Comparison of ENCODE assay signal across 1 cellular context in the genomic region with DNA sequence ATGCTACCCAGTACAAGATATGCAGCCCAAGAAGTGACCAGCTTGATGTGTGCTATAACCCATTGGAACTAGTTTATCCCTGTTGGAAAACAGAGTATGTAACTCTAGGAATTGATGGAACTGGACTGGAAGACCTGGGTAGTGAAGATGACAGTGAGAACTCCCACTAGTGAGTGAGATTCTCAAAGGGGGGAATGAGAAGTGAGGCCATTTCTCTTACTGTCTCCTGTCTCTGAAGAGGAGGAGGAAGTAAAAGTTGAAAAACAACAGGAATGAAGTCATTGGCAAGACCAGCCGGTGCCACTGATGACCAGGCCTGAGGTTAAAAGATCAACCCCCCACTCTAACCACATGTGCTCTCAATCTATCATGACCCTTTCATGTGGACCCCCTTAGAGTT.
TF ChIP-seq lines count a peak whose summit lies in the region.

No MANE protein-coding gene starts in this region.

TF ChIP-seq in K562, 482 proteins besides CTCF, POLR2A, EP300 and RAD21:
- TF ChIP-seq, protein P1, sequence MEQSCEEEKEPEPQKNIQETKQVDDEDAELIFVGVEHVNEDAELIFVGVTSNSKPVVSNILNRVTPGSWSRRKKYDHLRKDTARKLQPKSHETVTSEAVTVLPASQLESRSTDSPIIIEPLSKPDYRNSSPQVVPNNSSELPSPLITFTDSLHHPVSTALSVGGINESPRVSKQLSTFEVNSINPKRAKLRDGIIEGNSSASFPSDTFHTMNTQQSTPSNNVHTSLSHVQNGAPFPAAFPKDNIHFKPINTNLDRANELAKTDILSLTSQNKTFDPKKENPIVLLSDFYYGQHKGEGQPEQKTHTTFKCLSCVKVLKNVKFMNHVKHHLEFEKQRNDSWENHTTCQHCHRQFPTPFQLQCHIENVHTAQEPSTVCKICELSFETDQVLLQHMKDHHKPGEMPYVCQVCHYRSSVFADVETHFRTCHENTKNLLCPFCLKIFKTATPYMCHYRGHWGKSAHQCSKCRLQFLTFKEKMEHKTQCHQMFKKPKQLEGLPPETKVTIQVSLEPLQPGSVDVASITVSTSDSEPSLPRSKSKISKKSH (CRISPR knock-in tag; IDR thresholded peaks at IDR 0.05) = peak; percentile 77; the same call in 1 of the 2 replicates
- TF ChIP-seq TRIM24 (IDR thresholded peaks at IDR 0.05) (peak in 1 of 2 experiments; percentile 73; a peak in 2 of 4 replicates), XRCC3 (IDR thresholded peaks at IDR 0.05) (peak; percentile 83), MTA3 (IDR thresholded peaks at IDR 0.05; ENCODE audit: borderline replicate concordance) (0 out of 2 replicates have a peak, but pooled peaks have one; percentile 31), PTTG1 (tag; IDR thresholded peaks at IDR 0.05; ENCODE audit: low read depth) (no peak), TAF9B (IDR thresholded peaks at IDR 0.05; ENCODE audit: partially characterized antibody) (no peak), CBX5 (IDR thresholded peaks at IDR 0.05; ENCODE audit: borderline replicate concordance, low read depth) (peak; percentile 96), BACH1 (tag; IDR thresholded peaks at IDR 0.05) (no peak), ZEB2 (IDR thresholded peaks at IDR 0.05) (0 out of 2 replicates have a peak, but pooled peaks have one; percentile 62), CBX1 (IDR thresholded peaks at IDR 0.05; ENCODE audit: low read depth) (peak; percentile 94; the same call in 1 of the 2 replicates), HLTF (IDR thresholded peaks at IDR 0.05) (peak; percentile 57; the same call in 1 of the 2 replicates), ZNF174 (CRISPR knock-in tag; IDR thresholded peaks at IDR 0.05) (no peak), CBX3 (IDR thresholded peaks at IDR 0.05; ENCODE audit: borderline replicate concordance in 1 of 2, low read length in 2 of 2) (peak in 1 of 2 experiments; percentile 97; a peak in 2 of 3 replicates), ZNF76 (CRISPR knock-in tag; IDR thresholded peaks at IDR 0.05; ENCODE audit: borderline replicate concordance) (no peak), TRIM28 (IDR thresholded peaks at IDR 0.05) (peak; percentile 98)
- TF ChIP-seq, protein P2, sequence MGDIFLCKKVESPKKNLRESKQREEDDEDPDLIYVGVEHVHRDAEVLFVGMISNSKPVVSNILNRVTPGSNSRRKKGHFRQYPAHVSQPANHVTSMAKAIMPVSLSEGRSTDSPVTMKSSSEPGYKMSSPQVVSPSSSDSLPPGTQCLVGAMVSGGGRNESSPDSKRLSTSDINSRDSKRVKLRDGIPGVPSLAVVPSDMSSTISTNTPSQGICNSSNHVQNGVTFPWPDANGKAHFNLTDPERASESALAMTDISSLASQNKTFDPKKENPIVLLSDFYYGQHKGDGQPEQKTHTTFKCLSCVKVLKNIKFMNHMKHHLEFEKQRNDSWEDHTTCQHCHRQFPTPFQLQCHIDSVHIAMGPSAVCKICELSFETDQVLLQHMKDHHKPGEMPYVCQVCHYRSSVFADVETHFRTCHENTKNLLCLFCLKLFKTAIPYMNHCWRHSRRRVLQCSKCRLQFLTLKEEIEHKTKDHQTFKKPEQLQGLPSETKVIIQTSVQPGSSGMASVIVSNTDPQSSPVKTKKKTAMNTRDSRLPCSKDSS (IDR thresholded peaks at IDR 0.05; ENCODE audit: low read depth, partially characterized antibody) = peak; percentile 92
